In the genomic region with DNA sequence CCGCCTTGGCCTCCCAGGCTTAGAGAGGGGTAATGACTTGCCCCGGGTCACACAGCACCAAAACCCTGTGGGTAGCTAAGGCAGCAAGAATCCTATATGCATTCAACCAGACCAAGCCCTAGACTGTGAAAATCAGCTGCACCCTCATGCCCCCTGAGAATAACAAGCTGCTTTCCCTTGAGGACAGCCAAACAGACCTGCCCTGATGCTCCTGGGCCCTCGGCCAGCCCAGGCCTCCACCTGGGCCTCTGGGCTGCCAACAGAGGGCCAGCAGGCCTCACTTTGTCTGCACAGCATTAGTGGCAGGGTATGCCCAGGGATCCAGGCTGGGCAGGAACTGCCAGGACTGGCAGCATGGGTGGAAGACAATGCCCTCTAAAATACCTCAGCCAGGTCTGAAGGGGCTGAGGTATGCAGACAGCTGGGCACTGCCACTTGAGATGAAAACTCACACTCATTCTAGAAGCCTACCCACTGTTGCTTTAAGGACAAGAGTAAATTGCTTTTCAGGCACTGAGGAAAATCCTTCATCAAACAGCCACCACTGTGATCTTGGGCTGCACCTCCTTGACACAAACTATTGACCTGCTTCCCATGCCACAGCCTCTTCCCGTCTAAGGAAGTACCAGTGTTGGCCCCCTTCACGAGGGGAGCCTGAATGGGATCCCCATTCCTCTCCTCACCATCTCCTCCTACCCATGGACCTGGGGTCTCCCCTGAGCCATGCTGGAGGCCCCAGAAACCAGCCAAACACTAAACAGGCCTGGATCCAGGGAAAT, we compare ENCODE assay signal across 1 cellular context.
TF ChIP-seq lines count a peak whose summit lies in the region.

No MANE protein-coding gene starts in this region.

TF ChIP-seq in GM23338, 12 proteins besides CTCF, POLR2A, EP300 and RAD21:
- TF ChIP-seq POLR2AphosphoS5 (IDR thresholded peaks at IDR 0.05; ENCODE audit: low read depth) (0 out of 2 replicates have a peak, but pooled peaks have one; percentile 3), EZH2phosphoT487 (IDR thresholded peaks at IDR 0.05; ENCODE audit: unreplicated experiment) (no peak)
